16 cellular contexts compared by ENCODE assay signal in genomic region chr9:110588296-110588695, GRCh38. TPM values are rescaled to one million over a fixed set of nuclear protein-coding genes. Genes with fewer than 3 reads are reported as not detected.
DNase-seq lines count a peak whose midpoint lies in the region; ATAC-seq and TF ChIP-seq lines count a peak whose summit lies in the region.
"Had no signal": no experiment of that assay in that cellular context is flagged by ENCODE, and none has a peak within 500 bp of the region (broad histone marks: within the 10 kb centered on the region; RNA-seq: fewer than 3 reads in every experiment).

No MANE protein-coding gene starts in this region.

- peak; percentile 56 for DNase-seq in GM23248
- peak; percentile 65 for DNase-seq in choroid plexus epithelial cell (ENCODE audit: low read depth)
- peak; percentile 73 for DNase-seq in iris pigment epithelial cell (ENCODE audit: low read depth)
- DNase-seq in NOMO-1 (lab: John Stamatoyannopoulos, UW; ENCODE audit: unreplicated experiment in 2 of 2): no peak
- DNase-seq: BE2C; C1 segment of cervical spinal cord; Caco-2; CD4-positive, CD25-positive, alpha-beta regulatory T cell; DMS79; GF-D8 had no signal

- no peak overlapping the region for H3K27ac ChIP-seq in GM23248
- H3K27ac ChIP-seq: KMS-11 had no signal

- no peak overlapping the region for H3K4me2 ChIP-seq in GM23248 (ENCODE audit: unreplicated experiment)
- H3K4me2 ChIP-seq: KMS-11 had no signal

- peaks cover 14% of the 10 kb centered on the region for H3K4me1 ChIP-seq in GM23248 (ENCODE audit: insufficient read depth)
- H3K4me1 ChIP-seq: BE2C, Caco-2, HAP-1 had no signal

- no peaks in the 10 kb centered on the region for H3K79me2 ChIP-seq in GM23248 (ENCODE audit: insufficient read depth)

- H3K9ac ChIP-seq in GM23248: no peak overlapping the region
- H3K9ac ChIP-seq: KMS-11 had no signal

- H3K9me2 ChIP-seq in GM23248 (ENCODE audit: insufficient read depth): no peaks in the 10 kb centered on the region

- WGBS in GM23248 (ENCODE audit: low coverage in 1 of 2, low lambda C conversion rate in 2 of 2, missing lambda C conversion rate in 2 of 2), 2 experiments: 57 to 63% methylated on average over 1 of the region's 1 CpG

- H2AFZ ChIP-seq in GM23248: no peak overlapping the region

- no peaks in the 10 kb centered on the region for H4K20me1 ChIP-seq in GM23248 (ENCODE audit: insufficient read depth)

- in situ Hi-C loops in GM23248 (cut with MboI): no loop called here

- no peaks in the 10 kb centered on the region for H3K27me3 ChIP-seq in GM23248 (replicated peaks; ENCODE audit: insufficient read depth)

- no peak for TF ChIP-seq CTCF in choroid plexus epithelial cell (conservative IDR thresholded peaks at IDR 0.05; ENCODE audit: low read depth, low read length)

- H3K4me3 ChIP-seq in GM23248 (no peak overlapping the region), choroid plexus epithelial cell (ENCODE audit: low read depth, low read length) (no peak overlapping the region)
- H3K4me3 ChIP-seq: HAP-1 had no signal

- no peaks in the 10 kb centered on the region for H3K9me3 ChIP-seq in GM23248 (ENCODE audit: low read depth)
- H3K9me3 ChIP-seq: BE2C, HAP-1 had no signal

- H3F3A ChIP-seq in GM23248 (ENCODE audit: insufficient read depth): no peaks in the 10 kb centered on the region

- no peak for ATAC-seq in HG02884 (IDR thresholded peaks at IDR 0.05; ENCODE audit: unreplicated experiment)
- no peak for ATAC-seq in HG02759 (IDR thresholded peaks at IDR 0.05; ENCODE audit: unreplicated experiment)

- H3K36me3 ChIP-seq in GM23248 (ENCODE audit: low read depth): no peaks in the 10 kb centered on the region
- H3K36me3 ChIP-seq: BE2C, HAP-1 had no signal

RNA-seq across cellular contexts. Expression of gene SVEP1, which starts 8.8 kb away (rescaled TPM):
- 47.3 and 50.5 TPM in 2 replicates for total RNA-seq in GM23248 (2014; rRNA removed; shearing (Covaris generic))
- 12.6 and 13.6 TPM in 2 replicates for polyA plus RNA-seq in GM23248 (2016; fragmentation: Nextera tagmentation; extraction: Ambion mirVana)
- total RNA-seq: A172, HT-29 had no signal
- polyA plus RNA-seq: CD4-positive, CD25-positive, alpha-beta regulatory T cell had no signal

Comparison
In these comparisons a context has a peak if more than half of its experiments do, and no peak if none do; other contexts are left out.
1. DNase-seq: peak in GM23248 (single experiment), choroid plexus epithelial cell (single experiment) and iris pigment epithelial cell (single experiment); none in NOMO-1 (0 of 2).